ENCODE assay signal across 18 cellular contexts in the genomic region with DNA sequence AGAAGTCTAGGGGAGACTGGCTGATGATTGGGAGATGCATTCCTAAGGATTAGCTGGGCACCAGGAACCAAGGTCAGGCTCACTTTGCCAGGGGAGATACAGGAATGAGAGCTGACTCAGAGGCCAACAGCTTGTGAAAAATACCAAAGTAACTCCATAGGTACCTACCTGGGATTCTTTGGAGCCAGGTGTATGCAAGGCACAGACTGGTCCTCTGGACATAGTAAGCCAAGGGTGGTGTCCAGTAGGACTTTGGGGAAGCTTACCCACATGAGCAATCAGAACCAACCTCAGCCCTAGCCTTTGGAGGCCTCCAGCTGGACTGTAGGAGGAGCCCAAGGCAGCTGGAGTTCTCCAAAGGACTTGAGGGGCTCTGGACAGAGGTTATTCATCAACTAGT. TPM values are rescaled to one million over a fixed set of nuclear protein-coding genes. Genes with fewer than 3 reads are reported as not detected.
DNase-seq lines count a peak whose midpoint lies in the region; ATAC-seq and TF ChIP-seq lines count a peak whose summit lies in the region.
"Had no signal": no experiment of that assay in that cellular context is flagged by ENCODE, and none has a peak within 500 bp of the region (broad histone marks: within the 10 kb centered on the region; RNA-seq: fewer than 3 reads in every experiment).

No MANE protein-coding gene starts in this region.

- CTCF ChIA-PET in HEK293 (lab: Yijun Ruan, JAX) (interaction anchor here (0.5 to 0.7 kb wide), 2 partner anchors 60 to 821 kb away, joined by 3 read pairs; no protein-coding TSS in a partner anchor), WTC11 (lab: Charles Lee) (interaction anchor here (1.0 to 1.5 kb wide), 2 partner anchors 44 to 71 kb away, joined by 3 read pairs; no protein-coding TSS in a partner anchor)

- no peak for TF ChIP-seq POLR2A in vagina (IDR thresholded peaks at IDR 0.05)
- no peak for TF ChIP-seq POLR2A in breast epithelium (IDR thresholded peaks at IDR 0.05)

- H3K27me3 ChIP-seq in vagina = no peaks in the 10 kb centered on the region
- no peaks in the 10 kb centered on the region for H3K27me3 ChIP-seq in breast epithelium
- H3K27me3 ChIP-seq: BLaER1 treated with 17β-estradiol and CSF1 and Interleukin-3, amounts not matched to agents 10 nM and 100 nM had no signal

- intact Hi-C loops in vagina (cut with DNase I) (no loop called here), breast epithelium (cut with DNase I; ENCODE audit: low total_unique reads) (no loop called here)

- H3K4me3 ChIP-seq in HEK293 (ENCODE audit: low read depth, low read length) = no peak overlapping the region
- no peak overlapping the region for H3K4me3 ChIP-seq in vagina
- no peak overlapping the region for H3K4me3 ChIP-seq in breast epithelium
- H3K4me3 ChIP-seq: A549; BLaER1 treated with 17β-estradiol and CSF1 and Interleukin-3, amounts not matched to agents 10 nM and 100 nM had no signal

- H3K27ac Mint-ChIP-seq in WTC11 = no peak overlapping the region
- H3K27ac Mint-ChIP-seq: B cell; CD4-positive, alpha-beta T cell; CD8-positive, alpha-beta T cell had no signal

- DNase-seq in kidney tubule cell (ENCODE audit: low spot score) (peak; percentile 30), vagina (ENCODE audit: extremely low spot score in 2 of 2) (peak; percentile 60 to 88), WTC11 (ENCODE audit: low spot score) (no peak), Kasumi-1 (lab: John Stamatoyannopoulos, UW) (no peak), breast epithelium (ENCODE audit: low spot score in 2 of 2) (no peak)
- DNase-seq: AML-193; Caco-2; Calu3; CD4-positive, alpha-beta T cell; CD8-positive, alpha-beta T cell; DMS79 treated with DMSO at 0.1 percent for 48 hours; GF-D8 had no signal

- no peaks in the 10 kb centered on the region for H3K36me3 Mint-ChIP-seq in WTC11
- H3K36me3 Mint-ChIP-seq: CD8-positive, alpha-beta T cell had no signal

- no peaks in the 10 kb centered on the region for H3K36me3 ChIP-seq in HEK293 (ENCODE audit: control insufficient read depth in 2 of 2, insufficient read depth in 1 of 2, low read length in 2 of 2)
- no peaks in the 10 kb centered on the region for H3K36me3 ChIP-seq in vagina
- H3K36me3 ChIP-seq in breast epithelium = no peaks in the 10 kb centered on the region
- H3K36me3 ChIP-seq: BLaER1 treated with 17β-estradiol and CSF1 and Interleukin-3, amounts not matched to agents 10 nM and 100 nM had no signal

- H3K27me3 Mint-ChIP-seq in WTC11 (ENCODE audit: low read depth) = no peaks in the 10 kb centered on the region
- H3K27me3 Mint-ChIP-seq: B cell; CD4-positive, alpha-beta T cell had no signal

- peaks cover 5% of the 10 kb centered on the region; the same call in 1 of the 2 replicates for H3K4me1 ChIP-seq in HEK293 (ENCODE audit: control insufficient read depth, insufficient read depth, low read length)
- H3K4me1 ChIP-seq in vagina = no peaks in the 10 kb centered on the region
- no peaks in the 10 kb centered on the region for H3K4me1 ChIP-seq in breast epithelium
- H3K4me1 ChIP-seq: A549; BLaER1 treated with 17β-estradiol and CSF1 and Interleukin-3, amounts not matched to agents 10 nM and 100 nM had no signal

- TF ChIP-seq CTCF in HEK293 (tag by site-specific recombination; IDR thresholded peaks at IDR 0.05) = no peak
- TF ChIP-seq CTCF in VCaP (conservative IDR thresholded peaks at IDR 0.05) = no peak
- no peak for TF ChIP-seq CTCF in vagina (IDR thresholded peaks at IDR 0.05)
- no peak for TF ChIP-seq CTCF in WTC11 (IDR thresholded peaks at IDR 0.05)
- no peak for TF ChIP-seq CTCF in breast epithelium (IDR thresholded peaks at IDR 0.05)

- H3K27ac ChIP-seq in HEK293 (ENCODE audit: extremely low read depth, low read depth, low read length) (no peak overlapping the region), VCaP (peak overlapping the region; percentile 58; the same call in 1 of the 2 replicates), vagina (no peak overlapping the region), breast epithelium (no peak overlapping the region)
- H3K27ac ChIP-seq: 22Rv1; A549; BLaER1 treated with 17β-estradiol and CSF1 and Interleukin-3, amounts not matched to agents 10 nM and 100 nM had no signal

- no peak overlapping the region for H3K4me3 Mint-ChIP-seq in WTC11
- H3K4me3 Mint-ChIP-seq: B cell; CD4-positive, alpha-beta T cell; CD8-positive, alpha-beta T cell had no signal

- H3K9me3 ChIP-seq in HEK293 (ENCODE audit: control insufficient read depth, insufficient read depth, low read depth, low read length) (no peaks in the 10 kb centered on the region), vagina (no peaks in the 10 kb centered on the region), breast epithelium (no peaks in the 10 kb centered on the region)
- H3K9me3 ChIP-seq: A549, Caco-2 had no signal

- H3K9me3 Mint-ChIP-seq in WTC11 = peaks cover 15% of the 10 kb centered on the region
- H3K9me3 Mint-ChIP-seq: CD4-positive, alpha-beta T cell; CD8-positive, alpha-beta T cell had no signal

- ATAC-seq in WTC11 = no peak
- ATAC-seq: A549; CD8-positive, alpha-beta T cell had no signal

- POLR2A ChIA-PET in HEK293 (lab: Yijun Ruan, JAX) = no interaction called here
- POLR2A ChIA-PET in WTC11 (lab: Charles Lee) = no interaction called here

- H3K4me1 Mint-ChIP-seq in WTC11 = no peaks in the 10 kb centered on the region

TF ChIP-seq in HEK293, 187 proteins besides CTCF, POLR2A, EP300 and RAD21:
- no peak for TF ChIP-seq ZNF792 (tag by site-specific recombination; IDR thresholded peaks at IDR 0.05)
- TF ChIP-seq, protein P1, sequence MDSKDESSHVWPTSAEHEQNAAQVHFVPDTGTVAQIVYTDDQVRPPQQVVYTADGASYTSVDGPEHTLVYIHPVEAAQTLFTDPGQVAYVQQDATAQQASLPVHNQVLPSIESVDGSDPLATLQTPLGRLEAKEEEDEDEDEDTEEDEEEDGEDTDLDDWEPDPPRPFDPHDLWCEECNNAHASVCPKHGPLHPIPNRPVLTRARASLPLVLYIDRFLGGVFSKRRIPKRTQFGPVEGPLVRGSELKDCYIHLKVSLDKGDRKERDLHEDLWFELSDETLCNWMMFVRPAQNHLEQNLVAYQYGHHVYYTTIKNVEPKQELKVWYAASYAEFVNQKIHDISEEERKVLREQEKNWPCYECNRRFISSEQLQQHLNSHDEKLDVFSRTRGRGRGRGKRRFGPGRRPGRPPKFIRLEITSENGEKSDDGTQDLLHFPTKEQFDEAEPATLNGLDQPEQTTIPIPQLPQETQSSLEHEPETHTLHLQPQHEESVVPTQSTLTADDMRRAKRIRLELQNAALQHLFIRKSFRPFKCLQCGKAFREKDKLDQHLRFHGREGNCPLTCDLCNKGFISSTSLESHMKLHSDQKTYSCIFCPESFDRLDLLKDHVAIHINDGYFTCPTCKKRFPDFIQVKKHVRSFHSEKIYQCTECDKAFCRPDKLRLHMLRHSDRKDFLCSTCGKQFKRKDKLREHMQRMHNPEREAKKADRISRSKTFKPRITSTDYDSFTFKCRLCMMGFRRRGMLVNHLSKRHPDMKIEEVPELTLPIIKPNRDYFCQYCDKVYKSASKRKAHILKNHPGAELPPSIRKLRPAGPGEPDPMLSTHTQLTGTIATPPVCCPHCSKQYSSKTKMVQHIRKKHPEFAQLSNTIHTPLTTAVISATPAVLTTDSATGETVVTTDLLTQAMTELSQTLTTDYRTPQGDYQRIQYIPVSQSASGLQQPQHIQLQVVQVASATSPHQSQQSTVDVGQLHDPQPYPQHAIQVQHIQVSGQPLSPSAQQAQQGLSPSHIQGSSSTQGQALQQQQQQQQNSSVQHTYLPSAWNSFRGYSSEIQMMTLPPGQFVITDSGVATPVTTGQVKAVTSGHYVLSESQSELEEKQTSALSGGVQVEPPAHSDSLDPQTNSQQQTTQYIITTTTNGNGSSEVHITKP (tag by site-specific recombination; IDR thresholded peaks at IDR 0.05) = peak; percentile 55; the same call in 1 of the 2 replicates
TF ChIP-seq in HEK293: peak in this region for 1.

TF ChIP-seq in WTC11, 78 proteins besides CTCF, POLR2A, EP300 and RAD21 (continues in another document):
- TF ChIP-seq ETV6 (CRISPR knock-in tag; IDR thresholded peaks at IDR 0.05) = no peak
- no peak for TF ChIP-seq NFATC4 (CRISPR knock-in tag; IDR thresholded peaks at IDR 0.05)
- no peak for TF ChIP-seq EMX1 (CRISPR knock-in tag; IDR thresholded peaks at IDR 0.05)
- no peak for TF ChIP-seq ESRRA (CRISPR knock-in tag; IDR thresholded peaks at IDR 0.05; ENCODE audit: borderline replicate concordance)
- TF ChIP-seq, protein P2, sequence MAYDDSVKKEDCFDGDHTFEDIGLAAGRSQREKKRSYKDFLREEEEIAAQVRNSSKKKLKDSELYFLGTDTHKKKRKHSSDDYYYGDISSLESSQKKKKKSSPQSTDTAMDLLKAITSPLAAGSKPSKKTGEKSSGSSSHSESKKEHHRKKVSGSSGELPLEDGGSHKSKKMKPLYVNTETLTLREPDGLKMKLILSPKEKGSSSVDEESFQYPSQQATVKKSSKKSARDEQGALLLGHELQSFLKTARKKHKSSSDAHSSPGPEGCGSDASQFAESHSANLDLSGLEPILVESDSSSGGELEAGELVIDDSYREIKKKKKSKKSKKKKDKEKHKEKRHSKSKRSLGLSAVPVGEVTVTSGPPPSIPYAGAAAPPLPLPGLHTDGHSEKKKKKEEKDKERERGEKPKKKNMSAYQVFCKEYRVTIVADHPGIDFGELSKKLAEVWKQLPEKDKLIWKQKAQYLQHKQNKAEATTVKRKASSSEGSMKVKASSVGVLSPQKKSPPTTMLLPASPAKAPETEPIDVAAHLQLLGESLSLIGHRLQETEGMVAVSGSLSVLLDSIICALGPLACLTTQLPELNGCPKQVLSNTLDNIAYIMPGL (CRISPR knock-in tag; IDR thresholded peaks at IDR 0.05) = no peak
- no peak for TF ChIP-seq HMGA2 (CRISPR knock-in tag; IDR thresholded peaks at IDR 0.05)
- no peak for TF ChIP-seq CREM (CRISPR knock-in tag; IDR thresholded peaks at IDR 0.05)
- TF ChIP-seq SP1 (CRISPR knock-in tag; conservative IDR thresholded peaks at IDR 0.05) = no peak
- TF ChIP-seq SOX15 (CRISPR knock-in tag; IDR thresholded peaks at IDR 0.05) = no peak
- TF ChIP-seq, protein P3, sequence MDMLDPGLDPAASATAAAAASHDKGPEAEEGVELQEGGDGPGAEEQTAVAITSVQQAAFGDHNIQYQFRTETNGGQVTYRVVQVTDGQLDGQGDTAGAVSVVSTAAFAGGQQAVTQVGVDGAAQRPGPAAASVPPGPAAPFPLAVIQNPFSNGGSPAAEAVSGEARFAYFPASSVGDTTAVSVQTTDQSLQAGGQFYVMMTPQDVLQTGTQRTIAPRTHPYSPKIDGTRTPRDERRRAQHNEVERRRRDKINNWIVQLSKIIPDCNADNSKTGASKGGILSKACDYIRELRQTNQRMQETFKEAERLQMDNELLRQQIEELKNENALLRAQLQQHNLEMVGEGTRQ (CRISPR knock-in tag; IDR thresholded peaks at IDR 0.05) = no peak
- TF ChIP-seq FOXK1 (CRISPR knock-in tag; IDR thresholded peaks at IDR 0.05) = no peak

RNA-seq across cellular contexts. Expression of a gene that starts 47.5 kb away (rescaled TPM):
- total RNA-seq in vagina (not detected), WTC11 (2021) (1.7 to 2.9 TPM (median 1.9 TPM) in 3 replicates), breast epithelium (1 to 10 TPM; 3.8 to 5.9 (median 4.2) TPM)

Comparison
In these comparisons a context has a peak if more than half of its experiments do, and no peak if none do; other contexts are left out.
1. DNase-seq: peak in kidney tubule cell (single experiment) and vagina (2 of 2); none in WTC11 (single experiment), Kasumi-1 (0 of 2) and breast epithelium (0 of 2).